7 cellular contexts compared by ENCODE assay signal in the genomic region with DNA sequence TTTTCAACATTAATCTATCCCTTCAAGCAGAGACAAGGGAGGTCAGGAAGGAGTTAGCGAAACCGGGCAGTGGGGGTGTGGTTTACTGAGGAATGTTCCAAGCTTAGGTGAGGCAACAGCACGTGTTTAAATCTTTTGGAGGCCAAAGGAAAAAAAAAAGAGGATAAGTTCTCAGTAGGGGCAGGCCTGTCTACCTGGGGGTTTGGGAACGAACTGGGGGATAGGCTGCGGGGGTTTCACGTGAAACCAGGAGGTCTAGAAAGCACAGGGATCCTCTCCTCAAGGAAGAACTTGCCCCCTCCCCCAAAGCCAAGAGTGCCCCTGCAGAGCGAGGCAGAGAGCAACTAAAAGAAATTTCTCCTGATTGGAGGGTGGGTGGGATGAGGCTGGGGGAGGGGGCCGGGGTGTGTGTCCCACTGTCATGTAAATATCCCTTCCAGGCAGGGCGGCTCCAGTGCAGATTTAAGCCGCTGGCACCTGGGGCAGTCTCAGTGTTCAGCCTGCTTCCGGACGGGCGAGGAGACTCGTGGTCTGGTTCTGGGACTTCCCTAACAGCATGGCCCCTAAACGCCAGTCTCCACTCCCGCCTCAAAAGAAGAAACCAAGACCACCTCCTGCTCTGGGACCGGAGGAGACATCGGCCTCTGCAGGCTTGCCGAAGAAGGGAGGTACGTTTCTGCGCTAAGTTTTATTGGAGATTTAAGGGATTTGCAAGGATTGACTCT. TPM values are rescaled to one million over a fixed set of nuclear protein-coding genes. Genes with fewer than 3 reads are reported as not detected.
DNase-seq lines count a peak whose midpoint lies in the region; ATAC-seq and TF ChIP-seq lines count a peak whose summit lies in the region.

No MANE protein-coding gene starts in this region.

- no peak for TF ChIP-seq POLR2A in esophagus squamous epithelium (IDR thresholded peaks at IDR 0.05)

- H3K27ac ChIP-seq in esophagus squamous epithelium: peak overlapping the region; percentile 92 to 97 (median 95)
- H3K27ac ChIP-seq in aorta (ENCODE audit: low read depth in 1 of 2, low read length in 2 of 2): no peak overlapping the region

- peaks cover 42 to 51% of the 10 kb centered on the region in 2 donors for H3K4me1 Mint-ChIP-seq in natural killer cell

- ATAC-seq in natural killer cell (peak; percentile 48 to 66 (median 64)), aorta (ENCODE audit: low FRiP score) (peak; percentile 50), GM19455 (IDR thresholded peaks at IDR 0.05; ENCODE audit: unreplicated experiment) (no peak)

- intact Hi-C loops in esophagus squamous epithelium (cut with DNase I) (no loop called here), natural killer cell (cut with micrococcal nuclease) (no loop called here), aorta (cut with DNase I) (no loop called here)

- no peaks in the 10 kb centered on the region for H3K27me3 Mint-ChIP-seq in natural killer cell (ENCODE audit: low read depth in 2 of 2)

- peak overlapping the region; percentile 96 to 99 for H3K27ac Mint-ChIP-seq in natural killer cell

- H3K9me3 Mint-ChIP-seq in natural killer cell: no peaks in the 10 kb centered on the region

- peak; percentile 66 for DNase-seq in HK-2 (ENCODE audit: unreplicated experiment)
- DNase-seq in UCSD-AML1 (lab: John Stamatoyannopoulos, UW; ENCODE audit: unreplicated experiment): peak; percentile 52
- no peak for DNase-seq in esophagus squamous epithelium (lab: John Stamatoyannopoulos, UW)
- DNase-seq in natural killer cell: peak; percentile 53
- DNase-seq in aorta: peak; percentile 76 to 81

- H3K36me3 Mint-ChIP-seq in natural killer cell: no peaks in the 10 kb centered on the region

- H3K36me3 ChIP-seq in esophagus squamous epithelium (no peaks in the 10 kb centered on the region), aorta (ENCODE audit: control insufficient read depth in 1 of 2, insufficient read depth in 2 of 2, low read length in 1 of 2) (no peaks in the 10 kb centered on the region)

- TF ChIP-seq CTCF in esophagus squamous epithelium (IDR thresholded peaks at IDR 0.05): no peak
- no peak for TF ChIP-seq CTCF in natural killer cell (IDR thresholded peaks at IDR 0.05)

- WGBS in esophagus squamous epithelium, 2 donors: 4 to 10% methylated on average over 12 to 16 of the region's 21 CpGs
- 10 to 12% methylated on average over 21 of the region's 21 CpGs for WGBS in aorta, 2 donors

- peak overlapping the region; percentile 94 for H3K4me3 Mint-ChIP-seq in natural killer cell

- H3K27me3 ChIP-seq in esophagus squamous epithelium: no peaks in the 10 kb centered on the region
- no peaks in the 10 kb centered on the region for H3K27me3 ChIP-seq in aorta (ENCODE audit: control insufficient read depth in 1 of 2, insufficient read depth in 2 of 2, low read length in 1 of 2)

- H3K4me1 ChIP-seq in esophagus squamous epithelium (peaks cover 33 to 63% (median 36%) of the 10 kb centered on the region in 3 donors), aorta (ENCODE audit: control insufficient read depth in 1 of 2, insufficient read depth in 2 of 2, low read length in 2 of 2) (no peaks in the 10 kb centered on the region)

- peak overlapping the region; percentile 83 for H3K4me3 ChIP-seq in GM08714 (ENCODE audit: low read length)
- peak overlapping the region; percentile 54 to 80 (median 64) for H3K4me3 ChIP-seq in esophagus squamous epithelium
- H3K4me3 ChIP-seq in aorta (ENCODE audit: low read length in 2 of 2): peak overlapping the region; percentile 1 to 40

- H3K9me3 ChIP-seq in esophagus squamous epithelium (no peaks in the 10 kb centered on the region), aorta (ENCODE audit: control insufficient read depth, low read length) (no peaks in the 10 kb centered on the region)

RNA-seq across cellular contexts. Expression of gene SET, which starts 5.5 kb away (rescaled TPM):
- total RNA-seq in esophagus squamous epithelium: 100 to 1,000 TPM in 3 of 4 donors, 10 to 100 TPM in 1; 83.5 to 253 (median 215) TPM
- total RNA-seq in natural killer cell: 100 to 1,000 TPM; 331 to 341 (median 334) TPM
- total RNA-seq in aorta: 100 to 1,000 TPM; 190 to 195 TPM
- polyA plus RNA-seq in aorta: 100 to 1,000 TPM in 1 of 2 donors, 10 to 100 TPM in 1; 98.5 to 167 TPM

RNA-seq across cellular contexts. Expression of gene PKN3, which starts 18.8 kb away (rescaled TPM):
- total RNA-seq in esophagus squamous epithelium: 1 to 10 TPM; 2.3 to 6.2 (median 3.2) TPM
- 1 to 10 TPM; 3.6 to 4.5 (median 3.9) TPM for total RNA-seq in natural killer cell
- total RNA-seq in aorta: 10 to 100 TPM in 1 of 2 donors, 1 to 10 TPM in 1; 7.1 to 11.1 TPM
- 1 to 10 TPM; 1.3 to 2.5 TPM for polyA plus RNA-seq in aorta

RNA-seq across cellular contexts. Expression of gene DYNC2I2, which starts 26.9 kb away (rescaled TPM):
- total RNA-seq in esophagus squamous epithelium: 10 to 100 TPM; 39.7 to 65.9 (median 54.4) TPM
- 1 to 10 TPM; 5.2 to 6.3 (median 5.5) TPM for total RNA-seq in natural killer cell
- 10 to 100 TPM in 1 of 2 donors, 1 to 10 TPM in 1; 9.0 to 15.3 TPM for total RNA-seq in aorta
- polyA plus RNA-seq in aorta: 10 to 100 TPM; 20.2 to 55.3 TPM

RNA-seq across cellular contexts. Expression of gene ZDHHC12, which starts 40.4 kb away (rescaled TPM):
- total RNA-seq in esophagus squamous epithelium (10 to 100 TPM; 51.5 to 99.4 (median 77.1) TPM), natural killer cell (10 to 100 TPM; 26.1 to 37.1 (median 28.6) TPM), aorta (10 to 100 TPM; 11.2 to 13.1 TPM)
- polyA plus RNA-seq in aorta: 10 to 100 TPM; 21.3 to 30.9 TPM

Comparison
In these comparisons a context has a peak if more than half of its experiments do, and no peak if none do; other contexts are left out.
1. H3K4me3 ChIP-seq: peak in every context shown above with its lines; median percentile 83 in GM08714; 64 in esophagus squamous epithelium; 20 in aorta.
2. H3K27ac ChIP-seq: peak in esophagus squamous epithelium (4 of 4); none in aorta (0 of 2).